Comparison of ENCODE assay signal across 10 cellular contexts in genomic region chr7:51123322-51124021, GRCh38.
DNase-seq lines count a peak whose midpoint lies in the region; ATAC-seq and TF ChIP-seq lines count a peak whose summit lies in the region.
"Had no signal": no experiment of that assay in that cellular context is flagged by ENCODE, and none has a peak within 500 bp of the region (broad histone marks: within the 10 kb centered on the region; RNA-seq: fewer than 3 reads in every experiment).

No MANE protein-coding gene starts in this region.

- H3K9me3 Mint-ChIP-seq in activated CD8-positive, alpha-beta T cell treated with anti-CD3 and anti-CD28 coated beads, Interleukin-2, amount 10 ng/mL, durations not matched to agents 7 days and 5 days (ENCODE audit: insufficient read depth), result no peaks in the 10 kb centered on the region

- peak overlapping the region; percentile 37 for H3K27ac Mint-ChIP-seq in activated CD8-positive, alpha-beta T cell treated with anti-CD3 and anti-CD28 coated beads, Interleukin-2, amount 10 ng/mL, durations not matched to agents 7 days and 5 days

- CTCF ChIA-PET in activated CD8-positive, alpha-beta T cell treated with anti-CD3 and anti-CD28 coated beads, Interleukin-2, amount 10 ng/mL, durations not matched to agents 7 days and 5 days (lab: Charles Lee), result interaction anchor here (2.3 kb wide), 1 partner anchor 18 kb away, joined by 35 read pairs; no protein-coding TSS in a partner anchor

- no peak overlapping the region for H3K4me3 ChIP-seq in fibroblast of mammary gland (ENCODE audit: control insufficient read depth, low read depth, low read length)
- H3K4me3 ChIP-seq: SJSA1, skin epidermis had no signal

- POLR2A ChIA-PET in activated CD8-positive, alpha-beta T cell treated with anti-CD3 and anti-CD28 coated beads, Interleukin-2, amount 10 ng/mL, durations not matched to agents 7 days and 5 days (lab: Charles Lee), result no interaction called here

- no peaks in the 10 kb centered on the region for H3K36me3 Mint-ChIP-seq in activated CD8-positive, alpha-beta T cell treated with anti-CD3 and anti-CD28 coated beads, Interleukin-2, amount 10 ng/mL, durations not matched to agents 7 days and 5 days (ENCODE audit: low read depth)

- H3K27me3 Mint-ChIP-seq in activated CD8-positive, alpha-beta T cell treated with anti-CD3 and anti-CD28 coated beads, Interleukin-2, amount 10 ng/mL, durations not matched to agents 7 days and 5 days (ENCODE audit: low read depth), result no peaks in the 10 kb centered on the region

- peak; percentile 12 for DNase-seq in NCI-H2107 (lab: John Stamatoyannopoulos, UW)
- no peak for DNase-seq in NCI-H2107 treated with DMSO at 0.1 percent for 48 hours (lab: John Stamatoyannopoulos, UW; ENCODE audit: unreplicated experiment)
- peak; percentile 41 for DNase-seq in activated CD8-positive, alpha-beta T cell treated with anti-CD3 and anti-CD28 coated beads, Interleukin-2, amount 10 ng/mL, durations not matched to agents 7 days and 5 days
- DNase-seq in fibroblast of mammary gland (ENCODE audit: low read depth), result peak; percentile 97
- DNase-seq in stimulated activated CD4-positive, alpha-beta T cell treated with anti-CD3 and anti-CD28 coated beads, Interleukin-1b, Interleukin-23, amount 100 ng/mL, for 4 hours (ENCODE audit: low read depth in 2 of 2), result peak; percentile 44 to 52
- no peak for DNase-seq in NCI-H345 treated with DMSO at 0.1 percent for 48 hours (lab: John Stamatoyannopoulos, UW; ENCODE audit: unreplicated experiment)
- no peak for DNase-seq in NCI-H446 treated with DMSO at 0.1 percent for 48 hours (lab: John Stamatoyannopoulos, UW)

- peak; percentile 44 for ATAC-seq in activated CD8-positive, alpha-beta T cell treated with anti-CD3 and anti-CD28 coated beads, Interleukin-2, amount 10 ng/mL, durations not matched to agents 7 days and 5 days
- no peak for ATAC-seq in HG03135 (IDR thresholded peaks at IDR 0.05; ENCODE audit: unreplicated experiment)

- H3K4me3 Mint-ChIP-seq in activated CD8-positive, alpha-beta T cell treated with anti-CD3 and anti-CD28 coated beads, Interleukin-2, amount 10 ng/mL, durations not matched to agents 7 days and 5 days, result no peak overlapping the region

- TF ChIP-seq CTCF in fibroblast of mammary gland (conservative IDR thresholded peaks at IDR 0.05; ENCODE audit: control insufficient read depth, insufficient read depth, low read depth, low read length), result no peak

- H3K4me1 Mint-ChIP-seq in activated CD8-positive, alpha-beta T cell treated with anti-CD3 and anti-CD28 coated beads, Interleukin-2, amount 10 ng/mL, durations not matched to agents 7 days and 5 days (ENCODE audit: low read depth), result peaks cover 27% of the 10 kb centered on the region

Comparison
In these comparisons a context has a peak if more than half of its experiments do, and no peak if none do; other contexts are left out.
1. DNase-seq: peak in NCI-H2107 (single experiment), activated CD8-positive, alpha-beta T cell treated with anti-CD3 and anti-CD28 coated beads, Interleukin-2, amount 10 ng/mL, durations not matched to agents 7 days and 5 days (single experiment), fibroblast of mammary gland (single experiment) and stimulated activated CD4-positive, alpha-beta T cell treated with anti-CD3 and anti-CD28 coated beads, Interleukin-1b, Interleukin-23, amount 100 ng/mL, for 4 hours (2 of 2); none in NCI-H2107 treated with DMSO at 0.1 percent for 48 hours (single experiment), NCI-H345 treated with DMSO at 0.1 percent for 48 hours (single experiment) and NCI-H446 treated with DMSO at 0.1 percent for 48 hours (single experiment).